Comparison of ENCODE assay signal across 8 cellular contexts in genomic region chr14:91418387-91419043, GRCh38. TPM values are rescaled to one million over a fixed set of nuclear protein-coding genes. Genes with fewer than 3 reads are reported as not detected.
A peak's percentile ranks its signal among the peaks of the same experiment; 100 is the strongest.
DNase-seq lines count a peak whose midpoint lies in the region; ATAC-seq and TF ChIP-seq lines count a peak whose summit lies in the region.

No MANE protein-coding gene starts in this region.

- no peaks in the 10 kb centered on the region for H3K9me3 ChIP-seq in mucosa of stomach (ENCODE audit: control insufficient read depth, low read length)

- DNase-seq in DMS 273 (lab: John Stamatoyannopoulos, UW; ENCODE audit: unreplicated experiment) (peak; percentile 85), HFF-Myc (ENCODE audit: extremely low read depth, low read depth) (peak; percentile 3), NCI-H748 (lab: John Stamatoyannopoulos, UW; ENCODE audit: unreplicated experiment) (peak; percentile 80), activated T-cell treated with anti-CD3 and anti-CD28 coated beads for 1 hour (ENCODE audit: low read depth) (peak; percentile 80), epithelial cell of proximal tubule (ENCODE audit: low read depth) (no peak)
- peak; percentile 68 to 80 for DNase-seq in stimulated activated CD8-positive, alpha-beta memory T cell treated with anti-CD3 and anti-CD28 coated beads, Interleukin-7, amount 100 ng/mL, for 1 hour (ENCODE audit: low read depth in 2 of 2)

- TF ChIP-seq CTCF in HFF-Myc (IDR thresholded peaks at IDR 0.05; ENCODE audit: low read depth, low read length, missing control alignments) (peak; percentile 88), epithelial cell of proximal tubule (conservative IDR thresholded peaks at IDR 0.05; ENCODE audit: low read depth, low read length) (peak; percentile 91)

- H3K9ac ChIP-seq in mucosa of stomach (ENCODE audit: low read length), result peak overlapping the region; percentile 51

- H3K36me3 ChIP-seq in mucosa of stomach (ENCODE audit: control insufficient read depth, insufficient read depth, low read length), result no peaks in the 10 kb centered on the region

- no peak for ATAC-seq in HG03521 (IDR thresholded peaks at IDR 0.05; ENCODE audit: unreplicated experiment)

- H3K4me1 ChIP-seq in mucosa of stomach (ENCODE audit: control insufficient read depth, insufficient read depth, low read length), result peaks cover 36% of the 10 kb centered on the region

- no peaks in the 10 kb centered on the region for H3K27me3 ChIP-seq in mucosa of stomach (ENCODE audit: control insufficient read depth, insufficient read depth, low read length)

- H3K4me3 ChIP-seq in HFF-Myc (replicated peaks; ENCODE audit: low read depth, low read length) (peak overlapping the region; percentile 20; the same call in 1 of the 2 replicates), epithelial cell of proximal tubule (ENCODE audit: low read depth, low read length) (peak overlapping the region; percentile 74), mucosa of stomach (ENCODE audit: low read length) (peak overlapping the region; percentile 7)

RNA-seq across cellular contexts. Expression of gene CCDC88C, which starts 0.9 kb away (rescaled TPM):
- total RNA-seq in epithelial cell of proximal tubule, result 16.4 and 21.2 TPM in 2 replicates

Comparison
In these comparisons a context has a peak if more than half of its experiments do, and no peak if none do; other contexts are left out.
1. H3K4me3 ChIP-seq: peak in every context shown above with its lines; median percentile 74 in epithelial cell of proximal tubule; 20 in HFF-Myc; 7 in mucosa of stomach.